In the genomic region with DNA sequence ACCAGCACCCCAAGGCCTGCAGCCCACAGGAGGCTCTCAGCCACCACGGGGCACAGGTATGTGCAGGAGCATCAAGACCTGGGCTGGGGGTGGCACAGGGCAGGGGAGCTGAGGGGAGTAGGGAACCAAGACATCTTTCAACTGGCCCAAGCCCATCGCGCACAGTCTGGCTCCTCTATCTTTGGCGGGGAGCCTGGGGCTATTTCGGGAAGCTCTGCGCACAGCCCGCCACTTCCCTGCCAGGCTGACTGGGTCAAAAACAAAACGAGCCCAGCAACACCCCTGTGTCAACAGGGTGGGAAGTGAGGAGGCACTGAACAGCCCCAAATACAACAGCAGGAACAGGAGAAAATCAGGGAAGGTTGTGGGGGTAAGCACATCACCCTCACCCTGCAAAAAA, we compare ENCODE assay signal across 9 cellular contexts.
DNase-seq lines count a peak whose midpoint lies in the region; ATAC-seq lines count a peak whose summit lies in the region.
"Had no signal": no experiment of that assay in that cellular context is flagged by ENCODE, and none has a peak within 500 bp of the region (broad histone marks: within the 10 kb centered on the region; RNA-seq: fewer than 3 reads in every experiment).

No MANE protein-coding gene starts in this region.

- H3K27ac ChIP-seq in aorta (ENCODE audit: low read depth in 1 of 2, low read length in 2 of 2), result peak overlapping the region; percentile 16 to 86

- H3K36me3 ChIP-seq in aorta (ENCODE audit: control insufficient read depth in 1 of 2, insufficient read depth in 2 of 2, low read length in 1 of 2), result no peaks in the 10 kb centered on the region

- intact Hi-C loops in Right ventricle myocardium inferior (cut with DNase I), result loop anchor here (2.0 to 5.0 kb wide), 3 partner anchors 14 to 83 kb away; no protein-coding TSS in a partner anchor
- intact Hi-C loops in aorta (cut with DNase I), result loop anchor here in 1 of 2 donors (5.0 kb wide), 1 partner anchor 83 kb away; no protein-coding TSS in a partner anchor

- no peaks in the 10 kb centered on the region for H3K27me3 ChIP-seq in aorta (ENCODE audit: control insufficient read depth in 1 of 2, insufficient read depth in 2 of 2, low read length in 1 of 2)

- H3K4me1 ChIP-seq in aorta (ENCODE audit: control insufficient read depth in 1 of 2, insufficient read depth in 2 of 2, low read length in 2 of 2), result peaks cover 6 to 8% of the 10 kb centered on the region in 2 donors

- DNase-seq in DMS 273 (lab: John Stamatoyannopoulos, UW; ENCODE audit: unreplicated experiment) (peak; percentile 40), DMS 273 treated with DMSO at 0.1 percent for 48 hours (lab: John Stamatoyannopoulos, UW) (no peak), Right ventricle myocardium inferior (ENCODE audit: missing footprints) (peak; percentile 83), nucleus accumbens (lab: John Stamatoyannopoulos, UW) (peak in 41 of 56 donors; percentile 8 to 81 (median 44)), aorta (peak; percentile 87 to 91), germinal center (ENCODE audit: low spot score) (no peak), GM19238 (ENCODE audit: insufficient read length, low spot score) (no peak)
- DNase-seq: NCI-H774 had no signal

- no peak overlapping the region for H3K4me3 ChIP-seq in aorta (ENCODE audit: low read length in 2 of 2)

- ATAC-seq in Right ventricle myocardium inferior (peak; percentile 74), aorta (ENCODE audit: low FRiP score) (peak; percentile 75), HG02588 (IDR thresholded peaks at IDR 0.05; ENCODE audit: unreplicated experiment) (no peak)

- H3K9me3 ChIP-seq in aorta (ENCODE audit: control insufficient read depth, low read length), result no peaks in the 10 kb centered on the region

- WGBS in aorta, 2 donors, result 5 to 10% methylated on average over 8 of the region's 8 CpGs

Comparison
In these comparisons a context has a peak if more than half of its experiments do, and no peak if none do; other contexts are left out.
1. DNase-seq: peak in DMS 273 (single experiment), Right ventricle myocardium inferior (single experiment), nucleus accumbens (41 of 56) and aorta (2 of 2); none in DMS 273 treated with DMSO at 0.1 percent for 48 hours (single experiment), germinal center (single experiment) and GM19238 (single experiment).